In the genomic region with DNA sequence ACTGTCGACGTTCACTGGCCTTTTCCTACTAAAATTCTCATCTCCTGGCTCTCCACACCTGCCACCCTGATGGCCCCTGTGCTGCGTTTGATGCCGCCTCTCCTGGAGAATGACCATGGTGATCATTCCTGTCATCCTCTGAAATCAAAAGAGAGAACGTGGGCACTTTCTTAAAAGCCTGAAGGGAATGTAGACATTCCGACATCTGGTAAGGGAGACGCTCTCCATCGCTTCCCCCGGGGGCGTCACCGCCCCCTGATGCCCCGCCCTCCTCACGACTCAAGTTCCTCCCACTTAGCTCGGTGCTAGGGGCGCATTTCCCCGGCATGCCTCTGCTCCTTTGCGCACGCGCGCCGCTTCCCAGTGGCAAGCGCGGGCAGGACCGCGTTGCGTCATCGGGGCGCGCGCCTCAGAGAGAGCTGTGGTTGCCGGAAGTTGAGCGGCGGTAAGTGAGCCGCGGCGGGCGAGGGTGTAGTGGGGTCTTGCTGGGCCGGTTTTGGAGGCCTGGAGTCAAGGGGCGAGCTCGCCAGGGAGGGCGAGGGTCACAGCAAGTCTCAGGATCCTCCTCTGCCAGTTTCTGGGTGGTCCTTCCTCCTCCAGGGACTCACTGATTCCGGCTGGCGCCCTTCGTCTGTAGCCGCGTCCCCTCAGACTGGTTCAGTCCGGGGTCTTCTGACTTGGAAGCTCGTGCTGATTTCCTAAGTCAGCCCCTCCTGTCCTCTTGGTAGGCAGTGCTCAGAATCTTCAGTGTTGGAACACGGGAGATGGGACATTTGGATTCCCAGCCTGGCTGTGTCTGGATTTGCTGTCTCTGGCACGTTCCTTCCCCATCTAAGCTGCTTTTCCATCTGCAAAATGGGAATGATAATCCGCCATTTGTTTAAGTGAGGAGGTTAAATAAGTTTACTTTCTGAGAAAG, we compare ENCODE assay signal across 1 cellular context.
TF ChIP-seq lines count a peak whose summit lies in the region.

A gene with protein sequence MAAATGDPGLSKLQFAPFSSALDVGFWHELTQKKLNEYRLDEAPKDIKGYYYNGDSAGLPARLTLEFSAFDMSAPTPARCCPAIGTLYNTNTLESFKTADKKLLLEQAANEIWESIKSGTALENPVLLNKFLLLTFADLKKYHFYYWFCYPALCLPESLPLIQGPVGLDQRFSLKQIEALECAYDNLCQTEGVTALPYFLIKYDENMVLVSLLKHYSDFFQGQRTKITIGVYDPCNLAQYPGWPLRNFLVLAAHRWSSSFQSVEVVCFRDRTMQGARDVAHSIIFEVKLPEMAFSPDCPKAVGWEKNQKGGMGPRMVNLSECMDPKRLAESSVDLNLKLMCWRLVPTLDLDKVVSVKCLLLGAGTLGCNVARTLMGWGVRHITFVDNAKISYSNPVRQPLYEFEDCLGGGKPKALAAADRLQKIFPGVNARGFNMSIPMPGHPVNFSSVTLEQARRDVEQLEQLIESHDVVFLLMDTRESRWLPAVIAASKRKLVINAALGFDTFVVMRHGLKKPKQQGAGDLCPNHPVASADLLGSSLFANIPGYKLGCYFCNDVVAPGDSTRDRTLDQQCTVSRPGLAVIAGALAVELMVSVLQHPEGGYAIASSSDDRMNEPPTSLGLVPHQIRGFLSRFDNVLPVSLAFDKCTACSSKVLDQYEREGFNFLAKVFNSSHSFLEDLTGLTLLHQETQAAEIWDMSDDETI (plus strand): TSS at position 412 of the 919 bp plus-strand sequence. CDS start 26,299 bp downstream, outside the sequence.

TF ChIP-seq in HepG2, 621 proteins besides CTCF, POLR2A, EP300 and RAD21 (continued from another document and continues in another):
- TF ChIP-seq, protein P1, sequence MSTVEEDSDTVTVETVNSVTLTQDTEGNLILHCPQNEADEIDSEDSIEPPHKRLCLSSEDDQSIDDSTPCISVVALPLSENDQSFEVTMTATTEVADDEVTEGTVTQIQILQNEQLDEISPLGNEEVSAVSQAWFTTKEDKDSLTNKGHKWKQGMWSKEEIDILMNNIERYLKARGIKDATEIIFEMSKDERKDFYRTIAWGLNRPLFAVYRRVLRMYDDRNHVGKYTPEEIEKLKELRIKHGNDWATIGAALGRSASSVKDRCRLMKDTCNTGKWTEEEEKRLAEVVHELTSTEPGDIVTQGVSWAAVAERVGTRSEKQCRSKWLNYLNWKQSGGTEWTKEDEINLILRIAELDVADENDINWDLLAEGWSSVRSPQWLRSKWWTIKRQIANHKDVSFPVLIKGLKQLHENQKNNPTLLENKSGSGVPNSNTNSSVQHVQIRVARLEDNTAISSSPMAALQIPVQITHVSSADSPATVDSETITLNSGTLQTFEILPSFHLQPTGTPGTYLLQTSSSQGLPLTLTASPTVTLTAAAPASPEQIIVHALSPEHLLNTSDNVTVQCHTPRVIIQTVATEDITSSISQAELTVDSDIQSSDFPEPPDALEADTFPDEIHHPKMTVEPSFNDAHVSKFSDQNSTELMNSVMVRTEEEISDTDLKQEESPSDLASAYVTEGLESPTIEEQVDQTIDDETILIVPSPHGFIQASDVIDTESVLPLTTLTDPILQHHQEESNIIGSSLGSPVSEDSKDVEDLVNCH (CRISPR knock-in tag; IDR thresholded peaks at IDR 0.05), result no peak
- TF ChIP-seq STAT5B (CRISPR knock-in tag; IDR thresholded peaks at IDR 0.05) (no peak), KDM5A (IDR thresholded peaks at IDR 0.05; ENCODE audit: borderline replicate concordance, low read length) (peak; percentile 83), ZNF792 (CRISPR knock-in tag; IDR thresholded peaks at IDR 0.05) (peak; percentile 40; the same call in 1 of the 2 replicates), ZNF513 (CRISPR knock-in tag; conservative IDR thresholded peaks at IDR 0.05) (no peak), ZBTB20 (CRISPR knock-in tag; IDR thresholded peaks at IDR 0.05; ENCODE audit: borderline replicate concordance, low read depth) (0 out of 2 replicates have a peak, but pooled peaks have one; percentile 61), DRAP1 (CRISPR knock-in tag; IDR thresholded peaks at IDR 0.05) (peak; percentile 74; the same call in 1 of the 2 replicates), ZBTB37 (CRISPR knock-in tag; IDR thresholded peaks at IDR 0.05) (no peak), E2F1 (CRISPR knock-in tag; IDR thresholded peaks at IDR 0.05) (peak; percentile 96), ZKSCAN1 (IDR thresholded peaks at IDR 0.05; ENCODE audit: low read length) (no peak), POLR2G (IDR thresholded peaks at IDR 0.05; ENCODE audit: low read depth, low read length) (peak; percentile 96), DBP (CRISPR knock-in tag; IDR thresholded peaks at IDR 0.05; ENCODE audit: not compliant biosample characterization) (peak; percentile 47), ETV5 (CRISPR knock-in tag; IDR thresholded peaks at IDR 0.05; ENCODE audit: borderline replicate concordance) (peak; percentile 84), ZFP90 (CRISPR knock-in tag; IDR thresholded peaks at IDR 0.05; ENCODE audit: borderline replicate concordance) (peak; percentile 95), ZFP36 (IDR thresholded peaks at IDR 0.05; ENCODE audit: borderline replicate concordance, low read depth, low read length, partially characterized antibody) (no peak), NR0B2 (CRISPR knock-in tag; IDR thresholded peaks at IDR 0.05) (0 out of 2 replicates have a peak, but pooled peaks have one; percentile 48), ZNF138 (CRISPR knock-in tag; IDR thresholded peaks at IDR 0.05; ENCODE audit: low read depth) (no peak), TSC22D2 (CRISPR knock-in tag; IDR thresholded peaks at IDR 0.05; ENCODE audit: borderline replicate concordance) (no peak), TEAD3 (CRISPR knock-in tag; optimal IDR thresholded peaks at IDR 0.05; ENCODE audit: borderline replicate concordance) (peak; percentile 76), ZNF256 (CRISPR knock-in tag; conservative IDR thresholded peaks at IDR 0.05) (no peak), ZNF556 (CRISPR knock-in tag; IDR thresholded peaks at IDR 0.05; ENCODE audit: borderline replicate concordance) (peak; percentile 89; the same call in 1 of the 2 replicates), HHEX (CRISPR knock-in tag; IDR thresholded peaks at IDR 0.05) (no peak)
- TF ChIP-seq, protein P2, sequence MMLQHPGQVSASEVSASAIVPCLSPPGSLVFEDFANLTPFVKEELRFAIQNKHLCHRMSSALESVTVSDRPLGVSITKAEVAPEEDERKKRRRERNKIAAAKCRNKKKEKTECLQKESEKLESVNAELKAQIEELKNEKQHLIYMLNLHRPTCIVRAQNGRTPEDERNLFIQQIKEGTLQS (CRISPR knock-in tag; IDR thresholded peaks at IDR 0.05), result peak; percentile 97
- TF ChIP-seq, protein P3, sequence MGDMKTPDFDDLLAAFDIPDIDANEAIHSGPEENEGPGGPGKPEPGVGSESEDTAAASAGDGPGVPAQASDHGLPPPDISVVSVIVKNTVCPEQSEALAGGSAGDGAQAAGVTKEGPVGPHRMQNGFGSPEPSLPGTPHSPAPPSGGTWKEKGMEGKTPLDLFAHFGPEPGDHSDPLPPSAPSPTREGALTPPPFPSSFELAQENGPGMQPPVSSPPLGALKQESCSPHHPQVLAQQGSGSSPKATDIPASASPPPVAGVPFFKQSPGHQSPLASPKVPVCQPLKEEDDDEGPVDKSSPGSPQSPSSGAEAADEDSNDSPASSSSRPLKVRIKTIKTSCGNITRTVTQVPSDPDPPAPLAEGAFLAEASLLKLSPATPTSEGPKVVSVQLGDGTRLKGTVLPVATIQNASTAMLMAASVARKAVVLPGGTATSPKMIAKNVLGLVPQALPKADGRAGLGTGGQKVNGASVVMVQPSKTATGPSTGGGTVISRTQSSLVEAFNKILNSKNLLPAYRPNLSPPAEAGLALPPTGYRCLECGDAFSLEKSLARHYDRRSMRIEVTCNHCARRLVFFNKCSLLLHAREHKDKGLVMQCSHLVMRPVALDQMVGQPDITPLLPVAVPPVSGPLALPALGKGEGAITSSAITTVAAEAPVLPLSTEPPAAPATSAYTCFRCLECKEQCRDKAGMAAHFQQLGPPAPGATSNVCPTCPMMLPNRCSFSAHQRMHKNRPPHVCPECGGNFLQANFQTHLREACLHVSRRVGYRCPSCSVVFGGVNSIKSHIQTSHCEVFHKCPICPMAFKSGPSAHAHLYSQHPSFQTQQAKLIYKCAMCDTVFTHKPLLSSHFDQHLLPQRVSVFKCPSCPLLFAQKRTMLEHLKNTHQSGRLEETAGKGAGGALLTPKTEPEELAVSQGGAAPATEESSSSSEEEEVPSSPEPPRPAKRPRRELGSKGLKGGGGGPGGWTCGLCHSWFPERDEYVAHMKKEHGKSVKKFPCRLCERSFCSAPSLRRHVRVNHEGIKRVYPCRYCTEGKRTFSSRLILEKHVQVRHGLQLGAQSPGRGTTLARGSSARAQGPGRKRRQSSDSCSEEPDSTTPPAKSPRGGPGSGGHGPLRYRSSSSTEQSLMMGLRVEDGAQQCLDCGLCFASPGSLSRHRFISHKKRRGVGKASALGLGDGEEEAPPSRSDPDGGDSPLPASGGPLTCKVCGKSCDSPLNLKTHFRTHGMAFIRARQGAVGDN (CRISPR knock-in tag; IDR thresholded peaks at IDR 0.05), result peak; percentile 91
- TF ChIP-seq, protein P4, sequence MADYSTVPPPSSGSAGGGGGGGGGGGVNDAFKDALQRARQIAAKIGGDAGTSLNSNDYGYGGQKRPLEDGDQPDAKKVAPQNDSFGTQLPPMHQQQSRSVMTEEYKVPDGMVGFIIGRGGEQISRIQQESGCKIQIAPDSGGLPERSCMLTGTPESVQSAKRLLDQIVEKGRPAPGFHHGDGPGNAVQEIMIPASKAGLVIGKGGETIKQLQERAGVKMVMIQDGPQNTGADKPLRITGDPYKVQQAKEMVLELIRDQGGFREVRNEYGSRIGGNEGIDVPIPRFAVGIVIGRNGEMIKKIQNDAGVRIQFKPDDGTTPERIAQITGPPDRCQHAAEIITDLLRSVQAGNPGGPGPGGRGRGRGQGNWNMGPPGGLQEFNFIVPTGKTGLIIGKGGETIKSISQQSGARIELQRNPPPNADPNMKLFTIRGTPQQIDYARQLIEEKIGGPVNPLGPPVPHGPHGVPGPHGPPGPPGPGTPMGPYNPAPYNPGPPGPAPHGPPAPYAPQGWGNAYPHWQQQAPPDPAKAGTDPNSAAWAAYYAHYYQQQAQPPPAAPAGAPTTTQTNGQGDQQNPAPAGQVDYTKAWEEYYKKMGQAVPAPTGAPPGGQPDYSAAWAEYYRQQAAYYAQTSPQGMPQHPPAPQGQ (CRISPR knock-in tag; IDR thresholded peaks at IDR 0.05; ENCODE audit: borderline replicate concordance), result no peak
- TF ChIP-seq, protein P5, sequence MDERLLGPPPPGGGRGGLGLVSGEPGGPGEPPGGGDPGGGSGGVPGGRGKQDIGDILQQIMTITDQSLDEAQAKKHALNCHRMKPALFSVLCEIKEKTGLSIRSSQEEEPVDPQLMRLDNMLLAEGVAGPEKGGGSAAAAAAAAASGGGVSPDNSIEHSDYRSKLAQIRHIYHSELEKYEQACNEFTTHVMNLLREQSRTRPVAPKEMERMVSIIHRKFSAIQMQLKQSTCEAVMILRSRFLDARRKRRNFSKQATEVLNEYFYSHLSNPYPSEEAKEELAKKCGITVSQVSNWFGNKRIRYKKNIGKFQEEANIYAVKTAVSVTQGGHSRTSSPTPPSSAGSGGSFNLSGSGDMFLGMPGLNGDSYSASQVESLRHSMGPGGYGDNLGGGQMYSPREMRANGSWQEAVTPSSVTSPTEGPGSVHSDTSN (CRISPR knock-in tag; IDR thresholded peaks at IDR 0.05), result no peak
- TF ChIP-seq, protein P6, sequence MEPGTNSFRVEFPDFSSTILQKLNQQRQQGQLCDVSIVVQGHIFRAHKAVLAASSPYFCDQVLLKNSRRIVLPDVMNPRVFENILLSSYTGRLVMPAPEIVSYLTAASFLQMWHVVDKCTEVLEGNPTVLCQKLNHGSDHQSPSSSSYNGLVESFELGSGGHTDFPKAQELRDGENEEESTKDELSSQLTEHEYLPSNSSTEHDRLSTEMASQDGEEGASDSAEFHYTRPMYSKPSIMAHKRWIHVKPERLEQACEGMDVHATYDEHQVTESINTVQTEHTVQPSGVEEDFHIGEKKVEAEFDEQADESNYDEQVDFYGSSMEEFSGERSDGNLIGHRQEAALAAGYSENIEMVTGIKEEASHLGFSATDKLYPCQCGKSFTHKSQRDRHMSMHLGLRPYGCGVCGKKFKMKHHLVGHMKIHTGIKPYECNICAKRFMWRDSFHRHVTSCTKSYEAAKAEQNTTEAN (CRISPR knock-in tag; conservative IDR thresholded peaks at IDR 0.05), result 0 out of 2 replicates have a peak, but pooled peaks have one; percentile 25
